ENCODE assay signal across 31 cellular contexts in the genomic region with DNA sequence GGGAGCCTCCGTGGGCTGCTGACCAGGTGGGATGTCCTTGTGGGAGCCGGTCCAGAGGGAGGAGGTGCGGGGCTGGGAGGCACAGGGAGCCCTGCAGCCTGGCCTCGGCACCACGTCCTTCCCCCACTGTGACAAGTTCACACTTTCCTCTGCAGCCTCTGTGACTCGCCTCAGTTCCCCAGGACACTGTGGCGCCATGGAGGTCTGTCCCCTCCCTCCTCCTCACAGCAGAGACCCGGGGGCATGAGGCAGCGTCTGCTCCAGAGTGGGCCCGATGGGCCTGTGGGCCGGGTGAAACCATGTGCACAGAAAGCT. TPM values are rescaled to one million over a fixed set of nuclear protein-coding genes. Genes with fewer than 3 reads are reported as not detected.
"Had no signal": no experiment of that assay in that cellular context is flagged by ENCODE, and none has a peak within 500 bp of the region (broad histone marks: within the 10 kb centered on the region; RNA-seq: fewer than 3 reads in every experiment).

No MANE protein-coding gene starts in this region.

- H3K36me3 ChIP-seq: esophagus squamous epithelium, right atrium auricular region, stomach, tibial artery had no signal

- H3K4me1 ChIP-seq: esophagus squamous epithelium, parathyroid adenoma, right atrium auricular region, stomach, tibial artery had no signal

- H2AFZ ChIP-seq: parathyroid adenoma had no signal

- H3K9ac ChIP-seq: parathyroid adenoma had no signal

- H3K27me3 ChIP-seq: right atrium auricular region had no signal

- H3K27ac ChIP-seq: epithelial cell of prostate, esophagus squamous epithelium, parathyroid adenoma, right atrium auricular region, stomach, tibial artery had no signal

- H3K4me3 ChIP-seq: esophagus squamous epithelium, right atrium auricular region, stomach, tibial artery had no signal

- DNase-seq: activated CD4-positive, alpha-beta T cell treated with anti-CD3 and anti-CD28 coated beads for 36 hours; activated CD4-positive, CD25-positive, alpha-beta regulatory T cell; activated CD8-positive, alpha-beta memory T cell treated with anti-CD3 and anti-CD28 coated beads, Interleukin-2, amount 10 ng/mL, durations not matched to agents 7 days and 5 days; activated CD8-positive, alpha-beta T cell treated with anti-CD3 and anti-CD28 coated beads, Interleukin-2, amount 10 ng/mL, durations not matched to agents 7 days and 5 days; activated naive CD4-positive, alpha-beta T cell treated with Interleukin-2 at 50 U/mL for 16 hours; activated T-cell treated with anti-CD3 and anti-CD28 coated beads, Interleukin-2, amount 50 U/mL, for 48 hours; anterior cingulate cortex; dermis blood vessel endothelial cell; effector CD4-positive, alpha-beta T cell; esophagus squamous epithelium; islet precursor cell; left cardiac atrium; left ventricle myocardium superior; mammary epithelial cell; naive B cell; nephron progenitor cell; nucleus accumbens; stimulated activated CD4-positive, alpha-beta T cell treated with anti-CD3 and anti-CD28 coated beads, Interleukin-12 subunit alpha, Interleukin-12 subunit beta, amount 100 ng/mL, for 4 hours; stimulated activated CD4-positive, alpha-beta T cell treated with anti-CD3 and anti-CD28 coated beads, Interleukin-4, amount 100 ng/mL, for 1 hour; stomach had no signal

- H3K27ac Mint-ChIP-seq: activated CD4-positive, alpha-beta T cell treated with anti-CD3 and anti-CD28 coated beads for 36 hours; activated CD8-positive, alpha-beta memory T cell treated with anti-CD3 and anti-CD28 coated beads, Interleukin-2, amount 10 ng/mL, durations not matched to agents 7 days and 5 days; activated CD8-positive, alpha-beta T cell treated with anti-CD3 and anti-CD28 coated beads, Interleukin-2, amount 10 ng/mL, durations not matched to agents 7 days and 5 days; activated naive CD8-positive, alpha-beta T cell; activated T-helper 2 cell treated with anti-CD3 and anti-CD28 coated beads, Interferon-gamma antibody, Interleukin-2, Interleukin-4, amounts not matched to agents 10 μg/mL and 5 μg/mL and 100 μg/mL, durations not matched to agents 14 hours and 24 hours and 36 hours; mesothelial cell of epicardium; naive B cell; nephron progenitor cell; stimulated activated effector memory CD8-positive, alpha-beta T cell treated with anti-CD3 and anti-CD28 coated beads, Interleukin-12 subunit alpha, Interleukin-12 subunit beta, amount 100 ng/mL, for 72 hours; T-helper 2 cell treated with Interferon-gamma antibody and Interleukin-4, amounts not matched to agents 5 μg/mL and 100 μg/mL, for 36 hours had no signal

- H3K4me3 Mint-ChIP-seq: activated CD4-positive, alpha-beta T cell treated with anti-CD3 and anti-CD28 coated beads for 36 hours; activated CD8-positive, alpha-beta memory T cell treated with anti-CD3 and anti-CD28 coated beads, Interleukin-2, amount 10 ng/mL, durations not matched to agents 7 days and 5 days; activated CD8-positive, alpha-beta T cell treated with anti-CD3 and anti-CD28 coated beads, Interleukin-2, amount 10 ng/mL, durations not matched to agents 7 days and 5 days; activated naive CD8-positive, alpha-beta T cell; mesothelial cell of epicardium; naive B cell; nephron progenitor cell; stimulated activated effector memory CD8-positive, alpha-beta T cell treated with anti-CD3 and anti-CD28 coated beads, Interleukin-12 subunit alpha, Interleukin-12 subunit beta, amount 100 ng/mL, for 72 hours; T-helper 2 cell treated with Interferon-gamma antibody and Interleukin-4, amounts not matched to agents 5 μg/mL and 100 μg/mL, for 36 hours had no signal

- ATAC-seq: activated CD4-positive, alpha-beta T cell treated with anti-CD3 and anti-CD28 coated beads for 36 hours; activated CD8-positive, alpha-beta memory T cell treated with anti-CD3 and anti-CD28 coated beads, Interleukin-2, amount 10 ng/mL, durations not matched to agents 7 days and 5 days; activated CD8-positive, alpha-beta T cell treated with anti-CD3 and anti-CD28 coated beads, Interleukin-2, amount 10 ng/mL, durations not matched to agents 7 days and 5 days; left cardiac atrium; left ventricle myocardium superior; stimulated activated effector memory CD8-positive, alpha-beta T cell treated with anti-CD3 and anti-CD28 coated beads, Interleukin-12 subunit alpha, Interleukin-12 subunit beta, amount 100 ng/mL, for 72 hours had no signal

- H3K4me1 Mint-ChIP-seq: activated CD4-positive, alpha-beta T cell treated with anti-CD3 and anti-CD28 coated beads for 36 hours; activated CD8-positive, alpha-beta memory T cell treated with anti-CD3 and anti-CD28 coated beads, Interleukin-2, amount 10 ng/mL, durations not matched to agents 7 days and 5 days; mesothelial cell of epicardium; naive B cell; stimulated activated effector memory CD8-positive, alpha-beta T cell treated with anti-CD3 and anti-CD28 coated beads, Interleukin-12 subunit alpha, Interleukin-12 subunit beta, amount 100 ng/mL, for 72 hours had no signal

RNA-seq across cellular contexts. Expression of a gene that starts 27.3 kb away (rescaled TPM):
- total RNA-seq: activated CD4-positive, alpha-beta T cell treated with anti-CD3 and anti-CD28 coated beads for 36 hours; activated CD8-positive, alpha-beta memory T cell treated with anti-CD3 and anti-CD28 coated beads, Interleukin-2, amount 10 ng/mL, durations not matched to agents 7 days and 5 days; activated CD8-positive, alpha-beta T cell treated with anti-CD3 and anti-CD28 coated beads, Interleukin-2, amount 10 ng/mL, durations not matched to agents 7 days and 5 days; activated T-helper 2 cell treated with anti-CD3 and anti-CD28 coated beads, Interferon-gamma antibody, Interleukin-2, Interleukin-4, amounts not matched to agents 10 μg/mL and 5 μg/mL and 100 μg/mL, durations not matched to agents 14 hours and 24 hours and 36 hours; bronchial epithelial cell; left ventricle myocardium superior; mesothelial cell of epicardium; pulmonary artery endothelial cell; right atrium auricular region had no signal
- polyA plus RNA-seq: mammary epithelial cell had no signal
